6 cellular contexts compared by ENCODE assay signal in the genomic region with DNA sequence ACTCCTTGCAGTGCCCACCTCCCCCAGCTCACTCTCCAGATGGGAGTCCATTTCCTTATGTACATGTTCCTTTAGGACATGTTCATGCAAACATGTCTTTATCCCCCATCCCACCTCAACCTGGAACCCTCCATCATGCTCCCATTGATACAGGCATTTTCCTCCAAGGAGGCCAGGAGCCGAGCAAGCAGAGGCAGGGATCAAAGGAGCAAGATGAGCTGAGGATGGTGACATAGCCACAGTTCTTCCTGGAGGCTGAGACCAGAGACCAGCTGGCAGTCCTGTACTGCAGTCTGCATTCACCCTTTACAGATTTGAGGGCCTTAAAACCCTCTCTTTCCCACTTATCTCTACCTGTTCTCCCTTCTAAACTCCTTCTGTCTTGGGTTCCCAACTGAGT. TPM values are rescaled to one million over a fixed set of nuclear protein-coding genes. Genes with fewer than 3 reads are reported as not detected.
"Had no signal": no experiment of that assay in that cellular context is flagged by ENCODE, and none has a peak within 500 bp of the region (broad histone marks: within the 10 kb centered on the region; RNA-seq: fewer than 3 reads in every experiment).

No MANE protein-coding gene starts in this region.

RNA-seq across cellular contexts. Expression of a gene that starts 5.0 kb away (rescaled TPM):
- total RNA-seq: GM23248, H4, H7, HT-29, IMR-90 had no signal
- polyA plus RNA-seq: IMR-90 had no signal

RNA-seq across cellular contexts. Expression of a gene that starts 19.4 kb away (rescaled TPM):
- total RNA-seq: GM23248, H4, H7, HT-29, IMR-90 had no signal
- polyA plus RNA-seq: GM23248, IMR-90 had no signal

RNA-seq across cellular contexts. Expression of a gene that starts 39.5 kb away (rescaled TPM):
- total RNA-seq: GM23248, H7, IMR-90 had no signal
- polyA plus RNA-seq: K562 had no signal

RNA-seq across cellular contexts. Expression of a gene that starts 48.5 kb away (rescaled TPM):
- total RNA-seq: GM23248, H4, H7, IMR-90, K562 had no signal
- polyA plus RNA-seq: GM23248, K562 had no signal
